In genomic region chr2:54497738-54498680, GRCh38 we compare ENCODE assay signal across 1 cellular context.
TF ChIP-seq lines count a peak whose summit lies in the region.

No MANE protein-coding gene starts in this region.

TF ChIP-seq in HepG2, 621 proteins besides CTCF, POLR2A, EP300 and RAD21 (continued from another document and continues in another):
- TF ChIP-seq, protein P1, sequence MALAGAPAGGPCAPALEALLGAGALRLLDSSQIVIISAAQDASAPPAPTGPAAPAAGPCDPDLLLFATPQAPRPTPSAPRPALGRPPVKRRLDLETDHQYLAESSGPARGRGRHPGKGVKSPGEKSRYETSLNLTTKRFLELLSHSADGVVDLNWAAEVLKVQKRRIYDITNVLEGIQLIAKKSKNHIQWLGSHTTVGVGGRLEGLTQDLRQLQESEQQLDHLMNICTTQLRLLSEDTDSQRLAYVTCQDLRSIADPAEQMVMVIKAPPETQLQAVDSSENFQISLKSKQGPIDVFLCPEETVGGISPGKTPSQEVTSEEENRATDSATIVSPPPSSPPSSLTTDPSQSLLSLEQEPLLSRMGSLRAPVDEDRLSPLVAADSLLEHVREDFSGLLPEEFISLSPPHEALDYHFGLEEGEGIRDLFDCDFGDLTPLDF (CRISPR knock-in tag; IDR thresholded peaks at IDR 0.05): no peak
- TF ChIP-seq ADNP (CRISPR knock-in tag; IDR thresholded peaks at IDR 0.05) (no peak), ZNF18 (CRISPR knock-in tag; IDR thresholded peaks at IDR 0.05; ENCODE audit: insufficient replicate concordance) (no peak), KMT2A (CRISPR knock-in tag; IDR thresholded peaks at IDR 0.05) (peak; percentile 30; the same call in 1 of the 2 replicates), ZNF737 (CRISPR knock-in tag; IDR thresholded peaks at IDR 0.05; ENCODE audit: borderline replicate concordance) (no peak), SUZ12 (IDR thresholded peaks at IDR 0.05; ENCODE audit: low read depth, low read length) (no peak), CHD2 (IDR thresholded peaks at IDR 0.05; ENCODE audit: low read depth, low read length) (no peak), ZSCAN29 (CRISPR knock-in tag; conservative IDR thresholded peaks at IDR 0.05) (no peak), GATA4 (IDR thresholded peaks at IDR 0.05; ENCODE audit: borderline replicate concordance, low read depth) (no peak), ZNF205 (CRISPR knock-in tag; IDR thresholded peaks at IDR 0.05) (no peak), ZNF629 (CRISPR knock-in tag; conservative IDR thresholded peaks at IDR 0.05) (no peak), ZNF724P (CRISPR knock-in tag; IDR thresholded peaks at IDR 0.05; ENCODE audit: borderline replicate concordance) (no peak), NCOR1 (IDR thresholded peaks at IDR 0.05; ENCODE audit: borderline replicate concordance, low read length) (peak; percentile 44; the same call in 1 of the 2 replicates), ZNF280D (CRISPR knock-in tag; IDR thresholded peaks at IDR 0.05) (0 out of 2 replicates have a peak, but pooled peaks have one; percentile 36), EZH2 (conservative IDR thresholded peaks at IDR 0.05; ENCODE audit: low read depth, low read length) (no peak), SOX13 (IDR thresholded peaks at IDR 0.05) (no peak), SOX13 (CRISPR knock-in tag; conservative IDR thresholded peaks at IDR 0.05 in 1 of 2, IDR thresholded peaks at IDR 0.05 in 1 of 2) (peak in 1 of 2 experiments; percentile 61; a peak in 2 of 4 replicates), KAT7 (CRISPR knock-in tag; IDR thresholded peaks at IDR 0.05; ENCODE audit: borderline replicate concordance) (no peak), SMARCE1 (IDR thresholded peaks at IDR 0.05; ENCODE audit: borderline replicate concordance) (no peak), ZNF510 (CRISPR knock-in tag; IDR thresholded peaks at IDR 0.05; ENCODE audit: low read depth) (no peak), CAMTA2 (CRISPR knock-in tag; IDR thresholded peaks at IDR 0.05; ENCODE audit: borderline replicate concordance) (no peak), ELF3 (CRISPR knock-in tag; IDR thresholded peaks at IDR 0.05) (peak; percentile 17; the same call in 1 of the 2 replicates), SOX5 (CRISPR knock-in tag; IDR thresholded peaks at IDR 0.05; ENCODE audit: borderline replicate concordance) (no peak; the same call in 1 of the 2 replicates), ARID3A (IDR thresholded peaks at IDR 0.05; ENCODE audit: low read depth, low read length) (0 out of 2 replicates have a peak, but pooled peaks have one; percentile 21), ZNF230 (CRISPR knock-in tag; IDR thresholded peaks at IDR 0.05) (no peak), ZNF678 (CRISPR knock-in tag; IDR thresholded peaks at IDR 0.05) (no peak), ARNT2 (CRISPR knock-in tag; IDR thresholded peaks at IDR 0.05; ENCODE audit: low read depth) (no peak), ZFP1 (CRISPR knock-in tag; IDR thresholded peaks at IDR 0.05) (no peak), TFDP2 (CRISPR knock-in tag; IDR thresholded peaks at IDR 0.05) (no peak), ZNF225 (CRISPR knock-in tag; IDR thresholded peaks at IDR 0.05) (no peak), PCBP1 (IDR thresholded peaks at IDR 0.05; ENCODE audit: borderline replicate concordance, low read depth, low read length) (no peak), YY1 (IDR thresholded peaks at IDR 0.05; ENCODE audit: insufficient read depth, insufficient replicate concordance, low read depth, low read length) (peak; percentile 36), RAD51 (IDR thresholded peaks at IDR 0.05; ENCODE audit: borderline replicate concordance) (no peak), ZNF652 (CRISPR knock-in tag; IDR thresholded peaks at IDR 0.05; ENCODE audit: borderline replicate concordance, low read depth) (no peak), NRL (CRISPR knock-in tag; IDR thresholded peaks at IDR 0.05; ENCODE audit: borderline replicate concordance) (no peak), AGO2 (optimal IDR thresholded peaks at IDR 0.05; ENCODE audit: low read depth, low read length) (no peak), TEAD2 (CRISPR knock-in tag; IDR thresholded peaks at IDR 0.05) (no peak), ZNF577 (CRISPR knock-in tag; IDR thresholded peaks at IDR 0.05; ENCODE audit: borderline replicate concordance, low read depth) (no peak)
- TF ChIP-seq, protein P2, sequence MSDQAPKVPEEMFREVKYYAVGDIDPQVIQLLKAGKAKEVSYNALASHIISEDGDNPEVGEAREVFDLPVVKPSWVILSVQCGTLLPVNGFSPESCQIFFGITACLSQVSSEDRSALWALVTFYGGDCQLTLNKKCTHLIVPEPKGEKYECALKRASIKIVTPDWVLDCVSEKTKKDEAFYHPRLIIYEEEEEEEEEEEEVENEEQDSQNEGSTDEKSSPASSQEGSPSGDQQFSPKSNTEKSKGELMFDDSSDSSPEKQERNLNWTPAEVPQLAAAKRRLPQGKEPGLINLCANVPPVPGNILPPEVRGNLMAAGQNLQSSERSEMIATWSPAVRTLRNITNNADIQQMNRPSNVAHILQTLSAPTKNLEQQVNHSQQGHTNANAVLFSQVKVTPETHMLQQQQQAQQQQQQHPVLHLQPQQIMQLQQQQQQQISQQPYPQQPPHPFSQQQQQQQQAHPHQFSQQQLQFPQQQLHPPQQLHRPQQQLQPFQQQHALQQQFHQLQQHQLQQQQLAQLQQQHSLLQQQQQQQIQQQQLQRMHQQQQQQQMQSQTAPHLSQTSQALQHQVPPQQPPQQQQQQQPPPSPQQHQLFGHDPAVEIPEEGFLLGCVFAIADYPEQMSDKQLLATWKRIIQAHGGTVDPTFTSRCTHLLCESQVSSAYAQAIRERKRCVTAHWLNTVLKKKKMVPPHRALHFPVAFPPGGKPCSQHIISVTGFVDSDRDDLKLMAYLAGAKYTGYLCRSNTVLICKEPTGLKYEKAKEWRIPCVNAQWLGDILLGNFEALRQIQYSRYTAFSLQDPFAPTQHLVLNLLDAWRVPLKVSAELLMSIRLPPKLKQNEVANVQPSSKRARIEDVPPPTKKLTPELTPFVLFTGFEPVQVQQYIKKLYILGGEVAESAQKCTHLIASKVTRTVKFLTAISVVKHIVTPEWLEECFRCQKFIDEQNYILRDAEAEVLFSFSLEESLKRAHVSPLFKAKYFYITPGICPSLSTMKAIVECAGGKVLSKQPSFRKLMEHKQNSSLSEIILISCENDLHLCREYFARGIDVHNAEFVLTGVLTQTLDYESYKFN (CRISPR knock-in tag; conservative IDR thresholded peaks at IDR 0.05): 0 out of 2 replicates have a peak, but pooled peaks have one; percentile 23
- TF ChIP-seq, protein P3, sequence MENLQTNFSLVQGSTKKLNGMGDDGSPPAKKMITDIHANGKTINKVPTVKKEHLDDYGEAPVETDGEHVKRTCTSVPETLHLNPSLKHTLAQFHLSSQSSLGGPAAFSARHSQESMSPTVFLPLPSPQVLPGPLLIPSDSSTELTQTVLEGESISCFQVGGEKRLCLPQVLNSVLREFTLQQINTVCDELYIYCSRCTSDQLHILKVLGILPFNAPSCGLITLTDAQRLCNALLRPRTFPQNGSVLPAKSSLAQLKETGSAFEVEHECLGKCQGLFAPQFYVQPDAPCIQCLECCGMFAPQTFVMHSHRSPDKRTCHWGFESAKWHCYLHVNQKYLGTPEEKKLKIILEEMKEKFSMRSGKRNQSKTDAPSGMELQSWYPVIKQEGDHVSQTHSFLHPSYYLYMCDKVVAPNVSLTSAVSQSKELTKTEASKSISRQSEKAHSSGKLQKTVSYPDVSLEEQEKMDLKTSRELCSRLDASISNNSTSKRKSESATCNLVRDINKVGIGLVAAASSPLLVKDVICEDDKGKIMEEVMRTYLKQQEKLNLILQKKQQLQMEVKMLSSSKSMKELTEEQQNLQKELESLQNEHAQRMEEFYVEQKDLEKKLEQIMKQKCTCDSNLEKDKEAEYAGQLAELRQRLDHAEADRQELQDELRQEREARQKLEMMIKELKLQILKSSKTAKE (CRISPR knock-in tag; IDR thresholded peaks at IDR 0.05; ENCODE audit: borderline replicate concordance): no peak
- TF ChIP-seq, protein P4, sequence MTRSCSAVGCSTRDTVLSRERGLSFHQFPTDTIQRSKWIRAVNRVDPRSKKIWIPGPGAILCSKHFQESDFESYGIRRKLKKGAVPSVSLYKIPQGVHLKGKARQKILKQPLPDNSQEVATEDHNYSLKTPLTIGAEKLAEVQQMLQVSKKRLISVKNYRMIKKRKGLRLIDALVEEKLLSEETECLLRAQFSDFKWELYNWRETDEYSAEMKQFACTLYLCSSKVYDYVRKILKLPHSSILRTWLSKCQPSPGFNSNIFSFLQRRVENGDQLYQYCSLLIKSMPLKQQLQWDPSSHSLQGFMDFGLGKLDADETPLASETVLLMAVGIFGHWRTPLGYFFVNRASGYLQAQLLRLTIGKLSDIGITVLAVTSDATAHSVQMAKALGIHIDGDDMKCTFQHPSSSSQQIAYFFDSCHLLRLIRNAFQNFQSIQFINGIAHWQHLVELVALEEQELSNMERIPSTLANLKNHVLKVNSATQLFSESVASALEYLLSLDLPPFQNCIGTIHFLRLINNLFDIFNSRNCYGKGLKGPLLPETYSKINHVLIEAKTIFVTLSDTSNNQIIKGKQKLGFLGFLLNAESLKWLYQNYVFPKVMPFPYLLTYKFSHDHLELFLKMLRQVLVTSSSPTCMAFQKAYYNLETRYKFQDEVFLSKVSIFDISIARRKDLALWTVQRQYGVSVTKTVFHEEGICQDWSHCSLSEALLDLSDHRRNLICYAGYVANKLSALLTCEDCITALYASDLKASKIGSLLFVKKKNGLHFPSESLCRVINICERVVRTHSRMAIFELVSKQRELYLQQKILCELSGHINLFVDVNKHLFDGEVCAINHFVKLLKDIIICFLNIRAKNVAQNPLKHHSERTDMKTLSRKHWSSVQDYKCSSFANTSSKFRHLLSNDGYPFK (CRISPR knock-in tag; IDR thresholded peaks at IDR 0.05; ENCODE audit: borderline replicate concordance): no peak
- TF ChIP-seq, protein P5, sequence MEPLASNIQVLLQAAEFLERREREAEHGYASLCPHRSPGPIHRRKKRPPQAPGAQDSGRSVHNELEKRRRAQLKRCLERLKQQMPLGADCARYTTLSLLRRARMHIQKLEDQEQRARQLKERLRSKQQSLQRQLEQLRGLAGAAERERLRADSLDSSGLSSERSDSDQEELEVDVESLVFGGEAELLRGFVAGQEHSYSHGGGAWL (CRISPR knock-in tag; IDR thresholded peaks at IDR 0.05): no peak
